In genomic region chr11:3055881-3056280, GRCh38 we compare ENCODE assay signal across 8 cellular contexts. TPM values are rescaled to one million over a fixed set of nuclear protein-coding genes. Genes with fewer than 3 reads are reported as not detected.
DNase-seq lines count a peak whose midpoint lies in the region; ATAC-seq, FAIRE-seq and TF ChIP-seq lines count a peak whose summit lies in the region.

No MANE protein-coding gene starts in this region.

- CTCF ChIA-PET in AG04449 (lab: Yijun Ruan, JAX), result interaction anchor here (1.1 to 3.9 kb wide), 3 partner anchors 18 to 36 kb away, joined by 3 to 19 read pairs (median 17); no protein-coding TSS in a partner anchor
- CTCF ChIA-PET in K562 (lab: Yijun Ruan, JAX; ENCODE audit: low intra/inter-chr PET ratio), result no interaction called here

- H3K9me1 ChIP-seq in K562 (ENCODE audit: control insufficient read depth, insufficient read depth, low read length), result peaks cover 22% of the 10 kb centered on the region

- H3K27me3 ChIP-seq in K562 (ENCODE audit: control insufficient read depth in 2 of 2, insufficient read depth in 2 of 2, low read length in 2 of 2), result no peaks in the 10 kb centered on the region

- peak overlapping the region; percentile 98 for H3K4me3 ChIP-seq in AG04449 (ENCODE audit: low read depth, low read length)
- peak overlapping the region; percentile 100 for H3K4me3 ChIP-seq in K562
- H3K4me3 ChIP-seq in mesodermal cell (ENCODE audit: extremely low read depth, insufficient read depth, low read length, poor library complexity, severe bottlenecking), result peak overlapping the region; percentile 98

- intact Hi-C loops in K562 (cut with micrococcal nuclease), result no loop called here

- no peak for TF ChIP-seq CTCF in AG04449 (IDR thresholded peaks at IDR 0.05; ENCODE audit: insufficient read depth, low read length, missing control alignments)
- TF ChIP-seq CTCF in K562 (IDR thresholded peaks at IDR 0.05 in 2 of 3, conservative IDR thresholded peaks at IDR 0.05 in 1 of 3; ENCODE audit: insufficient read depth in 2 of 3, low read depth in 1 of 3, low read length in 3 of 3), result no peak
- no peak for TF ChIP-seq CTCF in GM20000 (IDR thresholded peaks at IDR 0.05; ENCODE audit: extremely low read depth, missing control alignments)

- DNase-seq in AG04449 (ENCODE audit: low read depth, low spot score), result no peak
- DNase-seq in HT-29 (ENCODE audit: low spot score), result peak; percentile 35
- peak in 1 of 4 experiments; percentile 1 for DNase-seq in K562 (ENCODE audit: extremely low read depth in 1 of 4, low spot score in 3 of 4)
- no peak for DNase-seq in KG1 (lab: John Stamatoyannopoulos, UW)
- DNase-seq in mucosa of gallbladder (ENCODE audit: low spot score), result no peak
- no peak for DNase-seq in AG20443 (ENCODE audit: low spot score)
- no peak for DNase-seq in GM20000 (ENCODE audit: low spot score)

- H3K9me3 ChIP-seq in K562 (replicated peaks; ENCODE audit: control insufficient read depth, insufficient read depth, low read depth, low read length) (no peaks in the 10 kb centered on the region), mesodermal cell (ENCODE audit: control insufficient read depth, low read length) (no peaks in the 10 kb centered on the region)

- H2AFZ ChIP-seq in K562 (ENCODE audit: low read depth, low read length), result no peak overlapping the region

- no peak for ATAC-seq in K562

- BruUV-seq in K562 (replicated peaks; lab: Mats Ljungman, UMichigan), result no TSS peak

- in situ Hi-C loops in K562 (cut with MboI), result no loop called here

- 67% methylated on average over 9 of the region's 9 CpGs for WGBS in K562 (ENCODE audit: insufficient coverage, low coverage, missing lambda C conversion rate)
- WGBS in mesodermal cell (ENCODE audit: insufficient coverage in 2 of 2), 2 experiments, result 95 to 100% methylated on average over 2 to 4 of the region's 9 CpGs

- H3K4me1 ChIP-seq in K562 (replicated peaks in 1 of 2; ENCODE audit: control insufficient read depth in 2 of 2, insufficient read depth in 2 of 2, low read length in 2 of 2), result peaks cover 45 to 57% of the 10 kb centered on the region in 2 experiments
- H3K4me1 ChIP-seq in mesodermal cell (ENCODE audit: control insufficient read depth, insufficient read depth, low read length, poor library complexity, severe bottlenecking), result peaks cover 24% of the 10 kb centered on the region

- peaks cover 68% of the 10 kb centered on the region for H3K79me2 ChIP-seq in K562 (ENCODE audit: control insufficient read depth, insufficient read depth, low read length)

- TF ChIP-seq POLR2A in K562 (conservative IDR thresholded peaks at IDR 0.05), result no peak

- FAIRE-seq in K562 (lab: Jason Lieb, UNC), result no peak

- peak overlapping the region; percentile 94; the same call in 1 of the 3 replicates for H3K27ac ChIP-seq in K562 (ENCODE audit: extremely low read depth, low read depth, low read length)
- H3K27ac ChIP-seq in mesodermal cell (ENCODE audit: low read depth, low read length, severe bottlenecking), result no peak overlapping the region

- H3K36me3 ChIP-seq in K562 (ENCODE audit: control insufficient read depth, insufficient read depth, low read length) (peaks cover 31% of the 10 kb centered on the region; the same call in 2 of the 3 replicates), mesodermal cell (ENCODE audit: control insufficient read depth, insufficient read depth, low read length) (peaks cover 35% of the 10 kb centered on the region)

- no peak for TF ChIP-seq EP300 in K562 (IDR thresholded peaks at IDR 0.05; ENCODE audit: low read length)

- POLR2A ChIA-PET in AG04449 (lab: Yijun Ruan, JAX), result no interaction called here
- POLR2A ChIA-PET in K562 (lab: Yijun Ruan, JAX), result interaction anchor here (2.0 kb wide), 1 partner anchor 13 kb away, joined by 6 read pairs; no protein-coding TSS in a partner anchor

- peak overlapping the region; percentile 86 to 98 for H3K9ac ChIP-seq in K562 (ENCODE audit: insufficient read depth in 1 of 2, low read depth in 2 of 2, low read length in 2 of 2)

- H4K20me1 ChIP-seq in K562 (replicated peaks; ENCODE audit: control insufficient read depth, insufficient read depth, low read length), result peaks cover 45% of the 10 kb centered on the region

- TF ChIP-seq RAD21 in K562 (CRISPR knock-in tag; conservative IDR thresholded peaks at IDR 0.05 in 1 of 2, IDR thresholded peaks at IDR 0.05 in 1 of 2), result no peak

- peak overlapping the region; percentile 88 for H3K4me2 ChIP-seq in K562 (ENCODE audit: insufficient read depth, low read length)

TF ChIP-seq in K562, 482 proteins besides CTCF, POLR2A, EP300 and RAD21:
- TF ChIP-seq ZNF766 (CRISPR knock-in tag; conservative IDR thresholded peaks at IDR 0.05), result no peak
- TF ChIP-seq NFIC (IDR thresholded peaks at IDR 0.05), result no peak
- no peak for TF ChIP-seq HMG20A (CRISPR knock-in tag; conservative IDR thresholded peaks at IDR 0.05)

RNA-seq across cellular contexts. Expression of gene CARS1, which starts 1.3 kb away (rescaled TPM):
- total RNA-seq in HT-29 (2014; rRNA removed; shearing (Covaris generic)), result 47.7 and 55.8 TPM in 2 replicates
- 298 and 329 TPM in 2 replicates for total RNA-seq in K562 (2011; cell fraction: chromatin; rRNA removed; ENCODE audit: low replicate concordance)
- total RNA-seq in K562 (2011; cell fraction: nucleolus; rRNA removed), result 156 and 161 TPM in 2 replicates
- 164 and 168 TPM in 2 replicates for total RNA-seq in K562 (2011; cell fraction: nucleoplasm; rRNA removed)
- 73.6 and 77.3 TPM in 2 replicates for total RNA-seq in K562 (2014; rRNA removed)
- total RNA-seq in K562 (2014; rRNA removed; fragmentation: Illumina TruSeq; extraction: Trizol), result 52.3 and 57.4 TPM in 2 replicates
- 27.0 and 31.5 TPM in 2 replicates for total RNA-seq in K562 (2015; rRNA removed; fragmentation: Illumina TruSeq; extraction: Trizol)
- total RNA-seq in K562 (2021), result 76.1 and 90.2 TPM in 2 replicates
- 87.9 and 93.0 TPM in 2 replicates for polyA plus RNA-seq in K562 (2011; rRNA removed)
- polyA plus RNA-seq in K562 (2011; cell fraction: cytosol; rRNA removed), result 38.4 and 53.6 TPM in 2 replicates
- polyA plus RNA-seq in K562 (2011; cell fraction: nucleus; rRNA removed), result 222 and 259 TPM in 2 replicates
- polyA plus RNA-seq in K562 (2012), result 42.8 and 175 TPM in 2 replicates
- polyA plus RNA-seq in K562 (2014; fragmentation: Illumina TruSeq; extraction: Trizol), result 80.1 and 90.0 TPM in 2 replicates
- polyA plus RNA-seq in K562 (2014; fragmentation: Nextera tagmentation; extraction: Ambion mirVana), result 10 to 100 TPM; 14.4 to 28.4 TPM
- 94.0 and 106 TPM in 2 replicates for polyA plus RNA-seq in K562 (2014; rRNA removed)
- 60.4 and 65.4 TPM in 2 replicates for polyA minus RNA-seq in K562 (2011; rRNA and poly(A)+ RNA removed)
- 27.4 and 51.4 TPM in 2 replicates for polyA minus RNA-seq in K562 (2011; cell fraction: cytosol; rRNA and poly(A)+ RNA removed)
- 66.9 and 96.7 TPM in 2 replicates for polyA minus RNA-seq in K562 (2011; cell fraction: nucleus; rRNA and poly(A)+ RNA removed)
- polyA plus RNA-seq in mesodermal cell (2013, experiment 1 of 2), result 68.3 TPM
- 67.9 TPM for polyA plus RNA-seq in mesodermal cell (2013, experiment 2 of 2)
- total RNA-seq in mucosa of gallbladder, result 39.9 TPM
